22 cellular contexts compared by ENCODE assay signal in genomic region chr17:47240806-47241205, GRCh38. TPM values are rescaled to one million over a fixed set of nuclear protein-coding genes. Genes with fewer than 3 reads are reported as not detected.
A peak's percentile ranks its signal among the peaks of the same experiment; 100 is the strongest.
DNase-seq lines count a peak whose midpoint lies in the region; ATAC-seq and TF ChIP-seq lines count a peak whose summit lies in the region.
"Had no signal": no experiment of that assay in that cellular context is flagged by ENCODE, and none has a peak within 500 bp of the region (broad histone marks: within the 10 kb centered on the region; RNA-seq: fewer than 3 reads in every experiment).

No MANE protein-coding gene starts in this region.

- H3K27me3 Mint-ChIP-seq in mesothelial cell of epicardium (ENCODE audit: low read depth): peaks cover 12% of the 10 kb centered on the region
- H3K27me3 Mint-ChIP-seq: IgD-negative memory B cell had no signal

- H3K27me3 ChIP-seq in cardiac muscle cell: no peaks in the 10 kb centered on the region
- H3K27me3 ChIP-seq in brain microvascular endothelial cell (replicated peaks): no peaks in the 10 kb centered on the region
- no peaks in the 10 kb centered on the region for H3K27me3 ChIP-seq in thyroid gland
- H3K27me3 ChIP-seq: right atrium auricular region had no signal

- H3K36me3 Mint-ChIP-seq in mesothelial cell of epicardium: no peaks in the 10 kb centered on the region
- H3K36me3 Mint-ChIP-seq: brain; CD8-positive, alpha-beta memory T cell; IgD-negative memory B cell had no signal

- H3K27ac ChIP-seq in cardiac muscle cell (peak overlapping the region; percentile 75), brain microvascular endothelial cell (peak overlapping the region; percentile 80), thyroid gland (peak overlapping the region; percentile 28 to 89 (median 71))

- DNase-seq in cardiac muscle cell (ENCODE audit: low read depth in 1 of 2, low spot score in 1 of 2) (no peak), Right ventricle myocardium inferior (ENCODE audit: missing footprints) (no peak), brain microvascular endothelial cell (no peak), mesothelial cell of epicardium (ENCODE audit: low spot score in 2 of 2, unreplicated experiment in 2 of 2) (no peak), thyroid gland (no peak), NCI-H2227 (lab: John Stamatoyannopoulos, UW; ENCODE audit: unreplicated experiment) (no peak)
- DNase-seq: activated CD8-positive, alpha-beta memory T cell treated with anti-CD3 and anti-CD28 coated beads, Interleukin-2, amount 50 U/mL, for 4 hours; activated naive CD4-positive, alpha-beta T cell; CD8-positive, alpha-beta memory T cell; NCI-H2107; NCI-H526 treated with DMSO at 0.1 percent for 48 hours; RPMI8226; stimulated activated CD4-positive, alpha-beta T cell treated with anti-CD3 and anti-CD28 coated beads, Interleukin-4, amount 100 ng/mL, for 1 hour had no signal

- H3K4me1 Mint-ChIP-seq in mesothelial cell of epicardium: peaks cover 15% of the 10 kb centered on the region
- H3K4me1 Mint-ChIP-seq: GM23338, neural crest cell had no signal

- ATAC-seq in Right ventricle myocardium inferior (no peak), GM18511 (IDR thresholded peaks at IDR 0.05; ENCODE audit: unreplicated experiment) (no peak), HG03342 (IDR thresholded peaks at IDR 0.05; ENCODE audit: unreplicated experiment) (no peak)

- H3K4me3 ChIP-seq in cardiac muscle cell (no peak overlapping the region), brain microvascular endothelial cell (ENCODE audit: low read depth, low read length) (no peak overlapping the region), thyroid gland (replicated peaks in 1 of 3) (no peak overlapping the region)
- H3K4me3 ChIP-seq: GM23338, right atrium auricular region had no signal

- in situ Hi-C loops in brain microvascular endothelial cell (cut with HindIII; ENCODE audit: low pct_ligation_motif_present, low sequenced_read_pairs): no loop called here

- H3K9me3 ChIP-seq in cardiac muscle cell (ENCODE audit: low read depth) (no peaks in the 10 kb centered on the region), thyroid gland (no peaks in the 10 kb centered on the region)
- H3K9me3 ChIP-seq: right atrium auricular region had no signal

- H3K9me3 Mint-ChIP-seq in mesothelial cell of epicardium: no peaks in the 10 kb centered on the region
- H3K9me3 Mint-ChIP-seq: CD8-positive, alpha-beta memory T cell; IgD-negative memory B cell; neural crest cell had no signal

- no peak overlapping the region for H3K4me3 Mint-ChIP-seq in mesothelial cell of epicardium
- H3K4me3 Mint-ChIP-seq: brain; CD8-positive, alpha-beta memory T cell; GM23338; neural crest cell had no signal

- intact Hi-C loops in Right ventricle myocardium inferior (cut with DNase I): no loop called here
- intact Hi-C loops in thyroid gland (cut with DNase I): no loop called here

- peak overlapping the region; percentile 55 for H3K27ac Mint-ChIP-seq in mesothelial cell of epicardium
- H3K27ac Mint-ChIP-seq: GM23338, IgD-negative memory B cell had no signal

- TF ChIP-seq CTCF in cardiac muscle cell (IDR thresholded peaks at IDR 0.05; ENCODE audit: low read depth, low read length): no peak
- TF ChIP-seq CTCF in brain microvascular endothelial cell (IDR thresholded peaks at IDR 0.05; ENCODE audit: low read depth, low read length, missing control alignments): no peak
- TF ChIP-seq CTCF in mesothelial cell of epicardium (IDR thresholded peaks at IDR 0.05; ENCODE audit: unreplicated experiment): no peak
- no peak for TF ChIP-seq CTCF in thyroid gland (IDR thresholded peaks at IDR 0.05)

- 53 to 77% methylated on average over 3 of the region's 3 CpGs for WGBS in thyroid gland, 2 donors

- H3K4me1 ChIP-seq in cardiac muscle cell (ENCODE audit: low read depth) (peaks cover 14% of the 10 kb centered on the region), thyroid gland (peaks cover 0 to 19% of the 10 kb centered on the region in 2 donors)

- H3K36me3 ChIP-seq in cardiac muscle cell (peaks cover 28% of the 10 kb centered on the region), brain microvascular endothelial cell (replicated peaks) (no peaks in the 10 kb centered on the region), thyroid gland (no peaks in the 10 kb centered on the region)

- no peak for TF ChIP-seq POLR2A in thyroid gland (IDR thresholded peaks at IDR 0.05)

RNA-seq across cellular contexts. Expression of gene ITGB3, which starts 12.8 kb away (rescaled TPM):
- total RNA-seq in cardiac muscle cell (11.8 and 20.0 TPM in 2 replicates), Right ventricle myocardium inferior (3.8 TPM), mesothelial cell of epicardium (1.0 to 1.5 TPM (median 1.1 TPM) in 3 replicates), thyroid gland (100 to 1,000 TPM; 102 to 260 (median 149) TPM)
- polyA plus RNA-seq in cardiac muscle cell: 4.6 and 6.9 TPM in 2 replicates
- polyA plus RNA-seq: CD8-positive, alpha-beta memory T cell; GM23338 had no signal

RNA-seq across cellular contexts. Expression of gene MYL4, which starts 31.7 kb away (rescaled TPM):
- 2,925 and 5,217 TPM in 2 replicates for total RNA-seq in cardiac muscle cell
- polyA plus RNA-seq in cardiac muscle cell: 3,500 and 5,148 TPM in 2 replicates
- 322 TPM for total RNA-seq in Right ventricle myocardium inferior
- total RNA-seq in mesothelial cell of epicardium: 1.0 to 1.6 TPM (median 1.1 TPM) in 3 replicates
- 10 to 100 TPM in 1 of 4 donors, 1 to 10 TPM in 3; 5.2 to 11.0 (median 6.2) TPM for total RNA-seq in thyroid gland
- total RNA-seq: CD8-positive, alpha-beta memory T cell; GM23338; neural crest cell; T-helper 2 cell treated with Interferon-gamma antibody and Interleukin-4, amounts not matched to agents 100 ng/mL and 5 ng/mL, for 36 hours; ureter had no signal
- polyA plus RNA-seq: CD8-positive, alpha-beta memory T cell; IgD-negative memory B cell had no signal

RNA-seq across cellular contexts. Expression of gene CDC27, which starts 51.7 kb away (rescaled TPM):
- 54.5 and 85.4 TPM in 2 replicates for total RNA-seq in cardiac muscle cell
- polyA plus RNA-seq in cardiac muscle cell: 52.9 and 68.8 TPM in 2 replicates
- 88.9 TPM for total RNA-seq in Right ventricle myocardium inferior
- total RNA-seq in mesothelial cell of epicardium: 91.4 to 94.2 TPM (median 92.8 TPM) in 3 replicates
- total RNA-seq in thyroid gland: 100 to 1,000 TPM; 124 to 195 (median 181) TPM

Comparison
In these comparisons a context has a peak if more than half of its experiments do, and no peak if none do; other contexts are left out.
1. RNA of gene MYL4, which starts 31.7 kb away (total RNA-seq): 2,925 to 5,217 TPM in cardiac muscle cell and 322 TPM in Right ventricle myocardium inferior (single experiment); 5.2 to 11.0 TPM in thyroid gland and 1.0 to 1.6 TPM in mesothelial cell of epicardium; every median in the first group is over 10 times any median in the second.
2. Peak in every context shown above with its lines, with median percentiles within 50 percentile points of each other: H3K27ac ChIP-seq.